Comparison of ENCODE assay signal across 1 cellular context in genomic region chr12:21526721-21527345, GRCh38.
TF ChIP-seq lines count a peak whose summit lies in the region.

No MANE protein-coding gene starts in this region.

TF ChIP-seq in IMR-90, 13 proteins besides CTCF, POLR2A, EP300 and RAD21 (continued from another document):
- TF ChIP-seq MAFK (IDR thresholded peaks at IDR 0.05; ENCODE audit: low read depth, low read length) (no peak), RCOR1 (IDR thresholded peaks at IDR 0.05; ENCODE audit: insufficient replicate concordance, low read length) (no peak), BHLHE40 (IDR thresholded peaks at IDR 0.05; ENCODE audit: low read depth, low read length) (no peak)
